Comparison of ENCODE assay signal across 8 cellular contexts in the genomic region with DNA sequence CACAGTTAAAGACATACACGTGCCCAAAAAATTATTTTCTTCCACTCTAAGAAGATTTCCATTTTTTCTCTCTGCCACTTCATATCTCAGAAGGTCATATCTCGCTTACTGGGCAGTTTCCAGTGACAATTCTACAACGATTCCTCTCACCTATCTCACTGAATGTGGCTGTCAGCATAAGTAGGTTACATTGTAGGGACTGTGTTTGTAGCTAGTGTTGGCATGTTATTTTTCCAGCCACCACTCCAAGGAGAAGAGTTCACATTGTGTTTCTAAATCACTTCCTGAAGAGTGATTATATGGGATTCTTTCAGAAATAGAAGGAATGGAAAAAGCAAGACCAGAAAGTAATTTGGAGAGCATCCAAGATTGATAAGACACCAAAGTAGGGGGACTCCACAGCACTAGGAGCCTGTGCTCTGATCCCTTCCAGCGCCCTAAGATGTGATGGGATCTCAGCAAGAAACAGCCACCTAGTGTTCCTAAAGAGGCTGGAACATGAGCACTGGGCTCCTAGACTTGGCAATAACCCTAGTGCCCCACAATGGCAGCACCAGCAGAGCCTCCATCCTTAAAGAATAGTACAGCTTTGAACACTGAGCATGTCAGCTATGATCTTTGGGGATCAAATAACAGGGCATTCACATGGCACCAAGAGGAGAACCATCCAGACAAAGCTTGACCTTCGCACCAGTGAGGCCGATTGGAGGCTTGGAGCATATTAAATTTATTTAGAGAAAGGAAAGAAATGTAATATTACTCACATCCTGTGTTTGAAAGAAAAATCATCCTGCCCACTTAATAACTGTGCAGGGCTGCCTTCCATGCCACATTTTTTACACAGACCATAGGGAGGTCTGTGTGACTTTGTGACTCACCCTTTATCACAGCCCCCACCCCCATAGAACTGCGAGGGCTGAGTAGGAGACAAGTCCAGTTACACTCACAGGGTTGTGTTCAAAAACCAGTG.
DNase-seq lines count a peak whose midpoint lies in the region; ATAC-seq and TF ChIP-seq lines count a peak whose summit lies in the region.

No MANE protein-coding gene starts in this region.

- H3K9me3 Mint-ChIP-seq in T-helper 2 cell treated with Interferon-gamma antibody and Interleukin-4, amounts not matched to agents 5 μg/mL and 100 μg/mL, for 36 hours, result no peaks in the 10 kb centered on the region
- no peaks in the 10 kb centered on the region for H3K9me3 Mint-ChIP-seq in stimulated activated naive CD8-positive, alpha-beta T cell treated with anti-CD3 and anti-CD28 coated beads, Interleukin-15, Interleukin-2, amounts not matched to agents 100 ng/mL and 50 ng/mL, for 24 hours

- H3K4me3 Mint-ChIP-seq in T-helper 2 cell treated with Interferon-gamma antibody and Interleukin-4, amounts not matched to agents 5 μg/mL and 100 μg/mL, for 36 hours, result no peak overlapping the region
- no peak overlapping the region for H3K4me3 Mint-ChIP-seq in stimulated activated naive CD8-positive, alpha-beta T cell treated with anti-CD3 and anti-CD28 coated beads, Interleukin-15, Interleukin-2, amounts not matched to agents 100 ng/mL and 50 ng/mL, for 24 hours

- H3K4me1 Mint-ChIP-seq in T-helper 2 cell treated with Interferon-gamma antibody and Interleukin-4, amounts not matched to agents 5 μg/mL and 100 μg/mL, for 36 hours (ENCODE audit: low read depth), result peaks cover 8% of the 10 kb centered on the region
- peaks cover 23% of the 10 kb centered on the region for H3K4me1 Mint-ChIP-seq in stimulated activated naive CD8-positive, alpha-beta T cell treated with anti-CD3 and anti-CD28 coated beads, Interleukin-15, Interleukin-2, amounts not matched to agents 100 ng/mL and 50 ng/mL, for 24 hours (ENCODE audit: low read depth)

- H3K27ac Mint-ChIP-seq in T-helper 2 cell treated with Interferon-gamma antibody and Interleukin-4, amounts not matched to agents 5 μg/mL and 100 μg/mL, for 36 hours, result no peak overlapping the region
- H3K27ac Mint-ChIP-seq in stimulated activated naive CD8-positive, alpha-beta T cell treated with anti-CD3 and anti-CD28 coated beads, Interleukin-15, Interleukin-2, amounts not matched to agents 100 ng/mL and 50 ng/mL, for 24 hours, result peak overlapping the region; percentile 68

- no peak for ATAC-seq in HG03045 (IDR thresholded peaks at IDR 0.05; ENCODE audit: unreplicated experiment)

- no peaks in the 10 kb centered on the region for H3K36me3 Mint-ChIP-seq in T-helper 2 cell treated with Interferon-gamma antibody and Interleukin-4, amounts not matched to agents 5 μg/mL and 100 μg/mL, for 36 hours (ENCODE audit: low read depth)
- H3K36me3 Mint-ChIP-seq in stimulated activated naive CD8-positive, alpha-beta T cell treated with anti-CD3 and anti-CD28 coated beads, Interleukin-15, Interleukin-2, amounts not matched to agents 100 ng/mL and 50 ng/mL, for 24 hours (ENCODE audit: low read depth), result no peaks in the 10 kb centered on the region

- peak; percentile 27 for DNase-seq in T-helper 2 cell treated with Interferon-gamma antibody and Interleukin-4, amounts not matched to agents 5 μg/mL and 100 μg/mL, for 36 hours (ENCODE audit: low spot score)
- no peak for DNase-seq in T-helper 2 cell
- DNase-seq in HPDE6-E6E7 (ENCODE audit: extremely low spot score), result peak; percentile 23
- peak; percentile 80 for DNase-seq in epithelial cell of esophagus (ENCODE audit: low read depth)
- no peak for DNase-seq in NCI-H2171 (lab: John Stamatoyannopoulos, UW)
- no peak for DNase-seq in COR-L47 (lab: John Stamatoyannopoulos, UW)

- TF ChIP-seq CTCF in epithelial cell of esophagus (IDR thresholded peaks at IDR 0.05; ENCODE audit: insufficient read depth, low read depth, low read length, missing control alignments), result no peak

- H3K4me3 ChIP-seq in epithelial cell of esophagus (ENCODE audit: low read length), result no peak overlapping the region

- peaks cover 11% of the 10 kb centered on the region for H3K27me3 Mint-ChIP-seq in T-helper 2 cell treated with Interferon-gamma antibody and Interleukin-4, amounts not matched to agents 5 μg/mL and 100 μg/mL, for 36 hours (ENCODE audit: low read depth)
- H3K27me3 Mint-ChIP-seq in stimulated activated naive CD8-positive, alpha-beta T cell treated with anti-CD3 and anti-CD28 coated beads, Interleukin-15, Interleukin-2, amounts not matched to agents 100 ng/mL and 50 ng/mL, for 24 hours, result no peaks in the 10 kb centered on the region

Comparison
In these comparisons a context has a peak if more than half of its experiments do, and no peak if none do; other contexts are left out.
1. DNase-seq: peak in T-helper 2 cell treated with Interferon-gamma antibody and Interleukin-4, amounts not matched to agents 5 μg/mL and 100 μg/mL, for 36 hours (single experiment), HPDE6-E6E7 (single experiment) and epithelial cell of esophagus (single experiment); none in T-helper 2 cell (0 of 5), NCI-H2171 (single experiment) and COR-L47 (single experiment).